In genomic region chr2:29460191-29460590, GRCh38 we compare ENCODE assay signal across 35 cellular contexts.
"Had no signal": no experiment of that assay in that cellular context is flagged by ENCODE, and none has a peak within 500 bp of the region (broad histone marks: within the 10 kb centered on the region; RNA-seq: fewer than 3 reads in every experiment).

No MANE protein-coding gene starts in this region.

- H3K27ac Mint-ChIP-seq: activated CD4-positive, alpha-beta memory T cell treated with anti-CD3 and anti-CD28 coated beads for 36 hours; activated CD4-positive, alpha-beta T cell treated with anti-CD3 and anti-CD28 coated beads for 36 hours; activated CD4-positive, alpha-beta T cell treated with anti-CD3 and anti-CD28 coated beads, Interleukin-2, amount 10 ng/mL, durations not matched to agents 24 days and 14 days; activated CD8-positive, alpha-beta memory T cell treated with anti-CD3 and anti-CD28 coated beads, Interleukin-2, amount 10 ng/mL, durations not matched to agents 7 days and 5 days; activated CD8-positive, alpha-beta T cell treated with anti-CD3 and anti-CD28 coated beads, Interleukin-2, amount 10 ng/mL, durations not matched to agents 7 days and 5 days; activated naive CD4-positive, alpha-beta T cell treated with anti-CD3 and anti-CD28 coated beads for 36 hours; activated naive CD4-positive, alpha-beta T cell treated with anti-CD3 and anti-CD28 coated beads, Interleukin-2, amount 50 U/mL, for 24 hours; activated naive CD8-positive, alpha-beta T cell treated with anti-CD3 and anti-CD28 coated beads for 36 hours; activated naive CD8-positive, alpha-beta T cell treated with anti-CD3 and anti-CD28 coated beads, Interleukin-2, amount 50 U/mL, for 24 hours; activated T-helper 1 cell treated with anti-CD3 and anti-CD28 coated beads, Interleukin-12 subunit alpha, Interleukin-12 subunit beta, Interleukin-2, Interleukin-4 antibody, amounts not matched to agents 30 ng/mL and 10 ng/mL and 1 ng/mL, durations not matched to agents 14 hours and 24 hours and 36 hours; activated T-helper 2 cell treated with anti-CD3 and anti-CD28 coated beads, Interferon-gamma antibody, Interleukin-2, Interleukin-4, amounts not matched to agents 10 μg/mL and 5 μg/mL and 100 μg/mL, durations not matched to agents 14 hours and 24 hours and 36 hours; brain; T-cell; T-helper 1 cell treated with Interleukin-12 subunit alpha and Interleukin-12 subunit beta and Interleukin-4 antibody, amounts not matched to agents 30 μg/mL and 1 μg/mL, for 36 hours had no signal

- DNase-seq: activated CD4-positive, alpha-beta memory T cell treated with anti-CD3 and anti-CD28 coated beads for 36 hours; activated CD4-positive, alpha-beta T cell treated with anti-CD3 and anti-CD28 coated beads for 36 hours; activated CD4-positive, alpha-beta T cell treated with anti-CD3 and anti-CD28 coated beads, Interleukin-2, amount 10 ng/mL, durations not matched to agents 24 days and 14 days; activated CD4-positive, CD25-positive, alpha-beta regulatory T cell; activated CD4-positive, CD25-positive, alpha-beta regulatory T cell treated with anti-CD3 and anti-CD28 coated beads, Interleukin-2, amount 50 U/mL, for 72 hours; activated CD8-positive, alpha-beta memory T cell treated with anti-CD3 and anti-CD28 coated beads, Interleukin-2, amount 10 ng/mL, durations not matched to agents 7 days and 5 days; activated CD8-positive, alpha-beta memory T cell treated with anti-CD3 and anti-CD28 coated beads, Interleukin-2, amount 50 U/mL, for 4 hours; activated CD8-positive, alpha-beta T cell treated with anti-CD3 and anti-CD28 coated beads, Interleukin-2, amount 10 ng/mL, durations not matched to agents 7 days and 5 days; activated effector memory CD4-positive, alpha-beta T cell treated with anti-CD3 and anti-CD28 coated beads, Interleukin-2, amount 50 U/mL, for 16 hours; activated naive CD4-positive, alpha-beta T cell treated with anti-CD3 and anti-CD28 coated beads for 36 hours; activated naive CD8-positive, alpha-beta T cell treated with anti-CD3 and anti-CD28 coated beads for 36 hours; activated naive CD8-positive, alpha-beta T cell treated with anti-CD3 and anti-CD28 coated beads, Interleukin-2, amount 50 U/mL, for 24 hours; activated T-cell treated with anti-CD3 and anti-CD28 coated beads, Interleukin-2, amount 50 U/mL, for 1 hour; activated T-cell treated with anti-CD3 and anti-CD28 coated beads, Interleukin-2, amount 50 U/mL, for 48 hours; adrenal gland; amygdala; aorta; central memory CD4-positive, alpha-beta T cell; cerebellar nuclear complex; colonic mucosa; effector CD8-positive, alpha-beta T cell; esophagus squamous epithelium; head of caudate nucleus; T-cell had no signal

- H3K27me3 ChIP-seq: adrenal gland, breast epithelium, cardiac muscle cell, colonic mucosa had no signal

- H3K4me3 ChIP-seq: adrenal gland, breast epithelium, cardiac muscle cell, colonic mucosa, esophagus squamous epithelium had no signal

- ATAC-seq: activated CD4-positive, alpha-beta T cell treated with anti-CD3 and anti-CD28 coated beads for 36 hours; activated CD8-positive, alpha-beta memory T cell treated with anti-CD3 and anti-CD28 coated beads, Interleukin-2, amount 10 ng/mL, durations not matched to agents 7 days and 5 days; activated CD8-positive, alpha-beta T cell treated with anti-CD3 and anti-CD28 coated beads, Interleukin-2, amount 10 ng/mL, durations not matched to agents 7 days and 5 days; activated naive CD8-positive, alpha-beta T cell treated with anti-CD3 and anti-CD28 coated beads, Interleukin-2, amount 50 U/mL, for 24 hours; T-cell had no signal

- H3K36me3 ChIP-seq: adrenal gland, breast epithelium, cardiac muscle cell, colonic mucosa, esophagus squamous epithelium had no signal

- H3K4me3 Mint-ChIP-seq: activated CD4-positive, alpha-beta memory T cell treated with anti-CD3 and anti-CD28 coated beads for 36 hours; activated CD4-positive, alpha-beta T cell treated with anti-CD3 and anti-CD28 coated beads for 36 hours; activated CD4-positive, alpha-beta T cell treated with anti-CD3 and anti-CD28 coated beads, Interleukin-2, amount 10 ng/mL, durations not matched to agents 24 days and 14 days; activated CD8-positive, alpha-beta memory T cell treated with anti-CD3 and anti-CD28 coated beads, Interleukin-2, amount 10 ng/mL, durations not matched to agents 7 days and 5 days; activated CD8-positive, alpha-beta T cell treated with anti-CD3 and anti-CD28 coated beads, Interleukin-2, amount 10 ng/mL, durations not matched to agents 7 days and 5 days; activated naive CD4-positive, alpha-beta T cell treated with anti-CD3 and anti-CD28 coated beads for 36 hours; activated naive CD4-positive, alpha-beta T cell treated with anti-CD3 and anti-CD28 coated beads, Interleukin-2, amount 50 U/mL, for 24 hours; activated naive CD8-positive, alpha-beta T cell treated with anti-CD3 and anti-CD28 coated beads for 36 hours; activated naive CD8-positive, alpha-beta T cell treated with anti-CD3 and anti-CD28 coated beads, Interleukin-2, amount 50 U/mL, for 24 hours; activated T-helper 1 cell treated with anti-CD3 and anti-CD28 coated beads, Interleukin-12 subunit alpha, Interleukin-12 subunit beta, Interleukin-2, Interleukin-4 antibody, amounts not matched to agents 30 ng/mL and 10 ng/mL and 1 ng/mL, durations not matched to agents 14 hours and 24 hours and 36 hours; brain; T-cell; T-helper 1 cell treated with Interleukin-12 subunit alpha and Interleukin-12 subunit beta and Interleukin-4 antibody, amounts not matched to agents 30 μg/mL and 1 μg/mL, for 36 hours had no signal

- H3K9me3 Mint-ChIP-seq: activated CD4-positive, alpha-beta memory T cell treated with anti-CD3 and anti-CD28 coated beads for 36 hours; activated CD4-positive, alpha-beta T cell treated with anti-CD3 and anti-CD28 coated beads, Interleukin-2, amount 10 ng/mL, durations not matched to agents 24 days and 14 days; activated naive CD4-positive, alpha-beta T cell treated with anti-CD3 and anti-CD28 coated beads for 36 hours; activated naive CD4-positive, alpha-beta T cell treated with anti-CD3 and anti-CD28 coated beads, Interleukin-2, amount 50 U/mL, for 24 hours; activated naive CD8-positive, alpha-beta T cell treated with anti-CD3 and anti-CD28 coated beads for 36 hours; activated naive CD8-positive, alpha-beta T cell treated with anti-CD3 and anti-CD28 coated beads, Interleukin-2, amount 50 U/mL, for 24 hours; activated T-helper 1 cell treated with anti-CD3 and anti-CD28 coated beads, Interleukin-12 subunit alpha, Interleukin-12 subunit beta, Interleukin-2, Interleukin-4 antibody, amounts not matched to agents 30 ng/mL and 10 ng/mL and 1 ng/mL, durations not matched to agents 14 hours and 24 hours and 36 hours; activated T-helper 2 cell treated with anti-CD3 and anti-CD28 coated beads, Interferon-gamma antibody, Interleukin-2, Interleukin-4, amounts not matched to agents 10 μg/mL and 5 μg/mL and 100 μg/mL, durations not matched to agents 14 hours and 24 hours and 36 hours; T-cell; T-helper 1 cell treated with Interleukin-12 subunit alpha and Interleukin-12 subunit beta and Interleukin-4 antibody, amounts not matched to agents 30 μg/mL and 1 μg/mL, for 36 hours had no signal

- H3K4me1 Mint-ChIP-seq: activated CD4-positive, alpha-beta T cell treated with anti-CD3 and anti-CD28 coated beads for 36 hours; activated CD4-positive, alpha-beta T cell treated with anti-CD3 and anti-CD28 coated beads, Interleukin-2, amount 10 ng/mL, durations not matched to agents 24 days and 14 days; activated CD8-positive, alpha-beta memory T cell treated with anti-CD3 and anti-CD28 coated beads, Interleukin-2, amount 10 ng/mL, durations not matched to agents 7 days and 5 days; activated naive CD4-positive, alpha-beta T cell treated with anti-CD3 and anti-CD28 coated beads, Interleukin-2, amount 50 U/mL, for 24 hours; activated naive CD8-positive, alpha-beta T cell treated with anti-CD3 and anti-CD28 coated beads for 36 hours; activated naive CD8-positive, alpha-beta T cell treated with anti-CD3 and anti-CD28 coated beads, Interleukin-2, amount 50 U/mL, for 24 hours; T-cell had no signal

- H3K4me1 ChIP-seq: adrenal gland, breast epithelium, colonic mucosa, esophagus squamous epithelium had no signal

- FAIRE-seq: endometrium, endothelial cell of umbilical vein, frontal cortex had no signal

- H3K9me3 ChIP-seq: adrenal gland, breast epithelium, colonic mucosa, esophagus squamous epithelium had no signal

- H3K36me3 Mint-ChIP-seq: activated CD4-positive, alpha-beta memory T cell treated with anti-CD3 and anti-CD28 coated beads for 36 hours; activated CD8-positive, alpha-beta memory T cell treated with anti-CD3 and anti-CD28 coated beads, Interleukin-2, amount 10 ng/mL, durations not matched to agents 7 days and 5 days; activated naive CD4-positive, alpha-beta T cell treated with anti-CD3 and anti-CD28 coated beads, Interleukin-2, amount 50 U/mL, for 24 hours; activated naive CD8-positive, alpha-beta T cell treated with anti-CD3 and anti-CD28 coated beads for 36 hours; brain; T-cell had no signal

- H3K27ac ChIP-seq: adrenal gland, breast epithelium, cardiac muscle cell, colonic mucosa, epithelial cell of prostate, esophagus squamous epithelium had no signal
